1 cellular context compared by ENCODE assay signal in the genomic region with DNA sequence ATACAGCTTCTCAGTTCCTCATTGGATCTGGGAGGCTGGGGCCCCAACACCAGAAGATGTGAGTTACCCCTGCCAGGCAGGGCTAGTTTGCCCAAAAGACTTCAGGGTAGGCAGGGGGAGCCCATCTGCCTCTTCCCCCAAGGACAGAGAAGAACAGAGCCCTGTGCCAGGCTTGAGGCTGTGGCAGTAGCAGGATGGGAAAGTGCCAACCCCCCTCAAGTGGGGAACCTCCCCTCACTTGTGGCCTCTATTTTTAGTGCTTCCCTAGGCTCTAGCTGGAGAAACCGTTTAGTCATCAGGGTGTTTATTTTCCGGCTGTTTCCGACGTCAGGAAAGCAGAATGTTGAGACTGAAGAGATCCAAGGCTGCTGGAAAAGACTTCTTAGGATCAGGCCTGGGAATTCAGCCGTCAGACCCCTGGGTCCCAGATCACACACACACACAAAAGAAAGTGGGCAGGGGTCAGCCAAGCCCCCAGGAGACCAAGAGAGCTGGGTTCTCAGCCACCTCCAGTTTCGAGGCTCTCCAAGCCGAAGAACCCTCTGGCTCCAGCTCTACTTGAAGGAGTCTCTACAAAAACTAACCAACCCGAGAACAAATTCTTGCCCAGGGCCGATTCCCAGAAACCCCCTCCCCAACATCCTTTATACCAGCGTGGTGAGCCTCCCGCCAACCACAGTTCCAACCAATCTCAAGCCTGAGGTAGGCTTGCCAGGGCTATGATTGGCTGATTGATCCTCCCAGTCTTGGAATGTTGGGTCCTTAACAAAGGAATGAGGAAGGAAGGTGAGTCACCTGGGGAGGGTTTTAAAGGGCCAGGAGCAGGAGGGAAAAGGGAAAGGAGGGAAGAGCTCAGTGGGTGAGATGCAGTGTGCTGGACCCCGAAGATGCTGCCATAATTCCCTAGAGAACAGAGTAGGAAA.
TF ChIP-seq lines count a peak whose summit lies in the region.

No MANE protein-coding gene starts in this region.

TF ChIP-seq in WTC11, 78 proteins besides CTCF, POLR2A, EP300 and RAD21 (continued from another document):
- TF ChIP-seq CBFB (CRISPR knock-in tag; IDR thresholded peaks at IDR 0.05; ENCODE audit: low read depth) (0 out of 2 replicates have a peak, but pooled peaks have one; percentile 51), MYBL2 (CRISPR knock-in tag; IDR thresholded peaks at IDR 0.05) (no peak), NFYB (CRISPR knock-in tag; conservative IDR thresholded peaks at IDR 0.05; ENCODE audit: low read depth) (peak; percentile 89), ZNF121 (CRISPR knock-in tag; IDR thresholded peaks at IDR 0.05) (no peak), TP53 (CRISPR knock-in tag; IDR thresholded peaks at IDR 0.05) (0 out of 2 replicates have a peak, but pooled peaks have one; percentile 43), TEAD1 (CRISPR knock-in tag; IDR thresholded peaks at IDR 0.05) (peak; percentile 97), JAZF1 (CRISPR knock-in tag; IDR thresholded peaks at IDR 0.05) (no peak), ZNF219 (CRISPR knock-in tag; IDR thresholded peaks at IDR 0.05; ENCODE audit: borderline replicate concordance) (no peak)
- TF ChIP-seq, protein P1, sequence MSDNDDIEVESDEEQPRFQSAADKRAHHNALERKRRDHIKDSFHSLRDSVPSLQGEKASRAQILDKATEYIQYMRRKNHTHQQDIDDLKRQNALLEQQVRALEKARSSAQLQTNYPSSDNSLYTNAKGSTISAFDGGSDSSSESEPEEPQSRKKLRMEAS (CRISPR knock-in tag; IDR thresholded peaks at IDR 0.05), result peak; percentile 82
- TF ChIP-seq, protein P2, sequence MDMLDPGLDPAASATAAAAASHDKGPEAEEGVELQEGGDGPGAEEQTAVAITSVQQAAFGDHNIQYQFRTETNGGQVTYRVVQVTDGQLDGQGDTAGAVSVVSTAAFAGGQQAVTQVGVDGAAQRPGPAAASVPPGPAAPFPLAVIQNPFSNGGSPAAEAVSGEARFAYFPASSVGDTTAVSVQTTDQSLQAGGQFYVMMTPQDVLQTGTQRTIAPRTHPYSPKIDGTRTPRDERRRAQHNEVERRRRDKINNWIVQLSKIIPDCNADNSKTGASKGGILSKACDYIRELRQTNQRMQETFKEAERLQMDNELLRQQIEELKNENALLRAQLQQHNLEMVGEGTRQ (CRISPR knock-in tag; IDR thresholded peaks at IDR 0.05), result peak; percentile 63
